ENCODE assay signal across 13 cellular contexts in the genomic region with DNA sequence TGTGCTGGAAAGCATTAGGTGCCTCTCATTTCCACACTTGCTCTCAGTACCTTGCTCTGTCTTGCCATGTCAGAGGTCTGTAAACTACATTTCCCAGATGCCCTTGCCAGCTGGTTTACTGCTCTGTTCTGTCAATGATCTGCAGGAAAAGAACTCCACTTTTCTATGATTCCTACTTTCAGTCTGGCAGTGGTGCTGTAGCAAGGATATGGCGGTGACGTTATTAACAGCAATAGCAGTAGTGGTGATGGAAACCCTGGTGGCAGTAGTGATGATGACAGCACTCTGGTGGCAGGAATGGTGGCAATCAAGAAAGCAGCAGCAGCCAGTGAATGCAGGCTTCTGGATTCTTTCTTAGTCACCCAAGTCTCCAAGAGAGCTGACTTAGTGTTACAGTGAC.
A peak's percentile ranks its signal among the peaks of the same experiment; 100 is the strongest.
DNase-seq lines count a peak whose midpoint lies in the region; TF ChIP-seq lines count a peak whose summit lies in the region.
"Had no signal": no experiment of that assay in that cellular context is flagged by ENCODE, and none has a peak within 500 bp of the region (broad histone marks: within the 10 kb centered on the region; RNA-seq: fewer than 3 reads in every experiment).

No MANE protein-coding gene starts in this region.

- H2AK5ac ChIP-seq in mesenchymal stem cell (ENCODE audit: low read length, severe bottlenecking), result no peak overlapping the region

- no peak overlapping the region for H3K9ac ChIP-seq in adipocyte (ENCODE audit: low read length)
- no peak overlapping the region for H3K9ac ChIP-seq in mesenchymal stem cell (ENCODE audit: low read length)

- no peak overlapping the region for H4K91ac ChIP-seq in mesenchymal stem cell (ENCODE audit: low read length)

- H2AFZ ChIP-seq in mesenchymal stem cell (ENCODE audit: low read depth, low read length), result no peak overlapping the region

- H2BK120ac ChIP-seq in mesenchymal stem cell (ENCODE audit: low read depth, low read length), result no peak overlapping the region

- H3K4ac ChIP-seq in mesenchymal stem cell (ENCODE audit: low read depth in 1 of 2, low read length in 2 of 2), result no peak overlapping the region

- peak overlapping the region; percentile 2 for H3K4me2 ChIP-seq in mesenchymal stem cell (ENCODE audit: low read length, poor library complexity, severe bottlenecking)

- H2BK15ac ChIP-seq in mesenchymal stem cell (ENCODE audit: low read depth, poor library complexity, severe bottlenecking), result no peak overlapping the region

- no peak overlapping the region for H4K8ac ChIP-seq in mesenchymal stem cell (ENCODE audit: low read length)

- H3K14ac ChIP-seq in mesenchymal stem cell (ENCODE audit: low read length in 2 of 2), result no peak overlapping the region

- H3K27ac ChIP-seq in mesenchymal stem cell (ENCODE audit: low read length, poor library complexity, severe bottlenecking), result no peak overlapping the region
- H3K27ac ChIP-seq: C4-2B, esophagus muscularis mucosa, Peyer's patch had no signal

- H3K18ac ChIP-seq in mesenchymal stem cell (ENCODE audit: low read depth in 1 of 2, low read length in 2 of 2), result no peak overlapping the region

- H3K4me3 ChIP-seq in HFF-Myc (replicated peaks; ENCODE audit: low read depth, low read length) (no peak overlapping the region), adipocyte (ENCODE audit: low read length) (no peak overlapping the region), mesenchymal stem cell (ENCODE audit: insufficient read depth in 1 of 2, low read depth in 1 of 2, low read length in 2 of 2) (no peak overlapping the region)
- H3K4me3 ChIP-seq: esophagus muscularis mucosa, Peyer's patch had no signal

- H2BK12ac ChIP-seq in mesenchymal stem cell (ENCODE audit: low read length in 2 of 2), result no peak overlapping the region

- H3K79me1 ChIP-seq in mesenchymal stem cell (replicated peaks; ENCODE audit: low read length, poor library complexity, severe bottlenecking), result no peaks in the 10 kb centered on the region

- TF ChIP-seq CTCF in HFF-Myc (IDR thresholded peaks at IDR 0.05; ENCODE audit: low read depth, low read length, missing control alignments), result peak; percentile 6

- DNase-seq in DMS53 treated with DMSO at 0.1 percent for 48 hours (lab: John Stamatoyannopoulos, UW; ENCODE audit: unreplicated experiment), result peak; percentile 0
- no peak for DNase-seq in HFF-Myc (ENCODE audit: extremely low read depth, low read depth)
- DNase-seq in adipocyte (ENCODE audit: low read depth), result peak; percentile 10
- DNase-seq in mesenchymal stem cell, result peak; percentile 8
- no peak for DNase-seq in activated CD4-positive, alpha-beta T cell treated with anti-CD3 and anti-CD28 coated beads, Interleukin-2, amount 50 U/mL, for 1 hour
- no peak for DNase-seq in middle frontal gyrus (ENCODE audit: extremely low spot score, low spot score)
- DNase-seq in 8988T, result no peak
- no peak for DNase-seq in stimulated activated naive CD4-positive, alpha-beta T cell (lab: John Stamatoyannopoulos, UW)
- DNase-seq: activated naive CD4-positive, alpha-beta T cell treated with anti-CD3 and anti-CD28 coated beads, Interleukin-2, amount 10 ng/mL, durations not matched to agents 7 days and 5 days; NCI-H2171 treated with DMSO at 0.1 percent for 48 hours; Peyer's patch had no signal

- H3K23ac ChIP-seq in mesenchymal stem cell (ENCODE audit: low read length in 2 of 2), result no peak overlapping the region

- H2BK5ac ChIP-seq in mesenchymal stem cell (ENCODE audit: low read depth, low read length, poor library complexity, severe bottlenecking), result no peak overlapping the region

- H3K27me3 ChIP-seq in adipocyte (replicated peaks; ENCODE audit: control insufficient read depth, insufficient read depth, low read length), result no peaks in the 10 kb centered on the region
- H3K27me3 ChIP-seq in mesenchymal stem cell (ENCODE audit: control insufficient read depth in 1 of 2, insufficient read depth in 1 of 2, low read length in 2 of 2), result no peaks in the 10 kb centered on the region
- H3K27me3 ChIP-seq: esophagus muscularis mucosa, Peyer's patch had no signal

- no peaks in the 10 kb centered on the region for H3K36me3 ChIP-seq in adipocyte (ENCODE audit: control insufficient read depth, insufficient read depth, low read length, severe bottlenecking)
- no peaks in the 10 kb centered on the region for H3K36me3 ChIP-seq in mesenchymal stem cell (ENCODE audit: control insufficient read depth in 1 of 2, insufficient read depth in 2 of 2, low read depth in 1 of 2, low read length in 2 of 2)
- H3K36me3 ChIP-seq: esophagus muscularis mucosa, Peyer's patch had no signal

- H3K4me1 ChIP-seq in adipocyte (ENCODE audit: control insufficient read depth, insufficient read depth, low read length) (no peaks in the 10 kb centered on the region), mesenchymal stem cell (ENCODE audit: control insufficient read depth, insufficient read depth, low read depth, low read length) (peaks cover 2% of the 10 kb centered on the region)
- H3K4me1 ChIP-seq: esophagus muscularis mucosa, Peyer's patch had no signal

- WGBS in mesenchymal stem cell, result 85% methylated on average over 2 of the region's 2 CpGs

- no peaks in the 10 kb centered on the region for H3K9me3 ChIP-seq in adipocyte (ENCODE audit: control insufficient read depth, low read length)
- H3K9me3 ChIP-seq in mesenchymal stem cell (ENCODE audit: control insufficient read depth, low read length), result no peaks in the 10 kb centered on the region
- H3K9me3 ChIP-seq: esophagus muscularis mucosa, Peyer's patch had no signal

Comparison
In these comparisons a context has a peak if more than half of its experiments do, and no peak if none do; other contexts are left out.
1. DNase-seq: peak in DMS53 treated with DMSO at 0.1 percent for 48 hours (single experiment), adipocyte (single experiment) and mesenchymal stem cell (single experiment); none in HFF-Myc (single experiment), activated CD4-positive, alpha-beta T cell treated with anti-CD3 and anti-CD28 coated beads, Interleukin-2, amount 50 U/mL, for 1 hour (single experiment), middle frontal gyrus (single experiment), 8988T (single experiment) and stimulated activated naive CD4-positive, alpha-beta T cell (0 of 6).